Comparison of ENCODE assay signal across 1 cellular context in the genomic region with DNA sequence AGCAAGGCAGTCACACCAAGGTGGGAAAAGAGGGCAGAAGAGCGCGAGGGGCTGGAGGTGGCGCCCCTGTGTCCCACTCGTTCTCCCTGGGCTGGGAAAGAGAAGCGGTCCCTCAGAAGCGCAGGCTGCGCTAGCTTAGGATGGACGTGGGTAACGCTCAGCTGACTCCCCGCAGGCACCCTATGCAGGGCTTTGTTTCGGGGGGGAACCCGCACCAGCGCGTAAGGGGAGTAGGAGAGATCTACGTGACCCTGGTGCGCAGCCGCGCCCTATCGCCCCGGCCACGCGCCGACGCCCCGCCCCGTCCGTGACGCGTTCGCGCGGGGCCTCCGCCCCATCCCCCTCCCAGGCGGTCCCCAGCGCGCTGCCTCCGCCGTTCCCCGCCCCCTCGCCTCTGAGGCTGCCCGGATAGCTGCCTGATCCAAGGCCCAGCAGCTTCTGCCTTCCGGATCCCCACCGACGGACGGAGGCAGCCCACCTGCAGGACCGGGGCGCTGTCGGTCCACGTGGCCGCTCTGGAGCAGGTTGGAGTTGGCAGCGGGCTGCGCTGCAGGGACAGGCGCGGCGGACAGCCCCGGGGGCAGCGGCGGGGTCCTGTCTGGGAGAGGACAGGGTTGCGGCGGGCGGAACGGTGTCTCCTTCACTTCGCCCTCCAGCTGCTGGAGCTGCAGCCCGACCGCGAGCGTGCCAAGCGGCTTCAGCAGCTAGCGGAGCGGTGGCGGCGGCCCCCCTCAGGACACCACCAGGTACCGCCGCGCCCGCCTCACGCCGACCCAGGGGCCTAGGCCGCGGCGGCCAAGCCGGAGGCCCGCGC.
TF ChIP-seq lines count a peak whose summit lies in the region.

A gene with protein sequence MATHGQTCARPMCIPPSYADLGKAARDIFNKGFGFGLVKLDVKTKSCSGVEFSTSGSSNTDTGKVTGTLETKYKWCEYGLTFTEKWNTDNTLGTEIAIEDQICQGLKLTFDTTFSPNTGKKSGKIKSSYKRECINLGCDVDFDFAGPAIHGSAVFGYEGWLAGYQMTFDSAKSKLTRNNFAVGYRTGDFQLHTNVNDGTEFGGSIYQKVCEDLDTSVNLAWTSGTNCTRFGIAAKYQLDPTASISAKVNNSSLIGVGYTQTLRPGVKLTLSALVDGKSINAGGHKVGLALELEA (plus strand): TSS at position 604 of the 814 bp plus-strand sequence. CDS start 363 bp downstream, outside the sequence.

TF ChIP-seq in H1, 55 proteins besides CTCF, POLR2A, EP300 and RAD21 (continued from another document):
- TF ChIP-seq ZNF274 (IDR thresholded peaks at IDR 0.05; ENCODE audit: borderline replicate concordance, extremely low read depth, low read length) (no peak), CTBP2 (IDR thresholded peaks at IDR 0.05; ENCODE audit: borderline replicate concordance, insufficient read depth, insufficient read length, low read length) (no peak), NRF1 (IDR thresholded peaks at IDR 0.05; ENCODE audit: low read depth, low read length) (peak; percentile 26; the same call in 1 of the 2 replicates), EZH2 (IDR thresholded peaks at IDR 0.05; ENCODE audit: low read depth, low read length, severe bottlenecking) (no peak), PHF8 (conservative IDR thresholded peaks at IDR 0.05; ENCODE audit: low read depth, low read length) (peak; percentile 78), RFX5 (IDR thresholded peaks at IDR 0.05; ENCODE audit: borderline replicate concordance, low read depth, low read length) (no peak), BACH1 (IDR thresholded peaks at IDR 0.05; ENCODE audit: low read length) (peak; percentile 78), SP1 (IDR thresholded peaks at IDR 0.05; ENCODE audit: low read depth, low read length) (peak; percentile 45; the same call in 1 of the 2 replicates), SIN3A (conservative IDR thresholded peaks at IDR 0.05 in 1 of 2, IDR thresholded peaks at IDR 0.05 in 1 of 2; ENCODE audit: low read depth in 1 of 2, low read length in 2 of 2) (peak in 1 of 2 experiments; percentile 49; a peak in 1 of 4 replicates), CREB1 (IDR thresholded peaks at IDR 0.05) (peak; percentile 86), TEAD4 (IDR thresholded peaks at IDR 0.05; ENCODE audit: low read depth, low read length) (no peak), BRCA1 (IDR thresholded peaks at IDR 0.05; ENCODE audit: low read depth, low read length) (no peak), POLR2AphosphoS5 (IDR thresholded peaks at IDR 0.05; ENCODE audit: low read depth, low read length) (peak; percentile 64), NANOG (IDR thresholded peaks at IDR 0.05; ENCODE audit: insufficient read depth, low read depth, low read length, poor library complexity, severe bottlenecking) (no peak), GTF2F1 (IDR thresholded peaks at IDR 0.05; ENCODE audit: borderline replicate concordance, low read depth, low read length) (0 out of 2 replicates have a peak, but pooled peaks have one; percentile 62), RXRA (IDR thresholded peaks at IDR 0.05; ENCODE audit: insufficient read depth, low read depth, low read length) (no peak), TAF1 (IDR thresholded peaks at IDR 0.05; ENCODE audit: low read depth, low read length) (peak; percentile 93), CHD2 (IDR thresholded peaks at IDR 0.05; ENCODE audit: low read length) (no peak), SIX5 (IDR thresholded peaks at IDR 0.05; ENCODE audit: low read depth, low read length) (no peak), EGR1 (IDR thresholded peaks at IDR 0.05; ENCODE audit: borderline replicate concordance, low read depth, low read length) (peak; percentile 48; the same call in 1 of the 2 replicates), CHD7 (IDR thresholded peaks at IDR 0.05; ENCODE audit: insufficient replicate concordance, low read length) (no peak), HDAC2 (IDR thresholded peaks at IDR 0.05; ENCODE audit: borderline replicate concordance in 1 of 2, low read depth in 2 of 2, low read length in 2 of 2) (peak; percentile 8 to 94; a peak in 1 of 4 replicates), ATF2 (IDR thresholded peaks at IDR 0.05; ENCODE audit: low read length) (no peak), TBP (IDR thresholded peaks at IDR 0.05; ENCODE audit: low read depth, low read length) (peak; percentile 92), SIRT6 (IDR thresholded peaks at IDR 0.05; ENCODE audit: low read length) (no peak), ASH2L (IDR thresholded peaks at IDR 0.05; ENCODE audit: low read length) (no peak), SP2 (IDR thresholded peaks at IDR 0.05; ENCODE audit: low read length) (no peak), SP4 (IDR thresholded peaks at IDR 0.05; ENCODE audit: low read length) (peak; percentile 99), RNF2 (IDR thresholded peaks at IDR 0.05; ENCODE audit: borderline replicate concordance, low read depth, low read length, missing control alignments, poor library complexity, severe bottlenecking) (no peak), BCL11A (IDR thresholded peaks at IDR 0.05; ENCODE audit: low read depth in 2 of 2, low read length in 2 of 2) (no peak), E2F6 (IDR thresholded peaks at IDR 0.05) (no peak; the same call in 1 of the 2 replicates), KDM4A (IDR thresholded peaks at IDR 0.05; ENCODE audit: low read depth, low read length, severe bottlenecking) (peak; percentile 59), TAF7 (optimal IDR thresholded peaks at IDR 0.05; ENCODE audit: borderline replicate concordance, low read depth, low read length) (no peak), RBBP5 (IDR thresholded peaks at IDR 0.05; ENCODE audit: borderline replicate concordance, low read depth, low read length) (peak; percentile 39; the same call in 1 of the 2 replicates)
- TF ChIP-seq, protein P1, sequence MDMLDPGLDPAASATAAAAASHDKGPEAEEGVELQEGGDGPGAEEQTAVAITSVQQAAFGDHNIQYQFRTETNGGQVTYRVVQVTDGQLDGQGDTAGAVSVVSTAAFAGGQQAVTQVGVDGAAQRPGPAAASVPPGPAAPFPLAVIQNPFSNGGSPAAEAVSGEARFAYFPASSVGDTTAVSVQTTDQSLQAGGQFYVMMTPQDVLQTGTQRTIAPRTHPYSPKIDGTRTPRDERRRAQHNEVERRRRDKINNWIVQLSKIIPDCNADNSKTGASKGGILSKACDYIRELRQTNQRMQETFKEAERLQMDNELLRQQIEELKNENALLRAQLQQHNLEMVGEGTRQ (IDR thresholded peaks at IDR 0.05; ENCODE audit: low read length) = no peak
- TF ChIP-seq, protein P2, sequence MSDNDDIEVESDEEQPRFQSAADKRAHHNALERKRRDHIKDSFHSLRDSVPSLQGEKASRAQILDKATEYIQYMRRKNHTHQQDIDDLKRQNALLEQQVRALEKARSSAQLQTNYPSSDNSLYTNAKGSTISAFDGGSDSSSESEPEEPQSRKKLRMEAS (IDR thresholded peaks at IDR 0.05) = peak; percentile 83
